Comparison of ENCODE assay signal across 1 cellular context in genomic region chr7:151095123-151095797, GRCh38.
TF ChIP-seq lines count a peak whose summit lies in the region.

No MANE protein-coding gene starts in this region.

TF ChIP-seq in GM12878, 131 proteins besides CTCF, POLR2A, EP300 and RAD21:
- TF ChIP-seq KLF5 (IDR thresholded peaks at IDR 0.05; ENCODE audit: partially characterized antibody) = no peak
- no peak for TF ChIP-seq EZH2 (IDR thresholded peaks at IDR 0.05; ENCODE audit: borderline replicate concordance, control insufficient read depth, low read depth, low read length)
- TF ChIP-seq KDM1A (IDR thresholded peaks at IDR 0.05; ENCODE audit: borderline replicate concordance) = no peak
- TF ChIP-seq, protein P1, sequence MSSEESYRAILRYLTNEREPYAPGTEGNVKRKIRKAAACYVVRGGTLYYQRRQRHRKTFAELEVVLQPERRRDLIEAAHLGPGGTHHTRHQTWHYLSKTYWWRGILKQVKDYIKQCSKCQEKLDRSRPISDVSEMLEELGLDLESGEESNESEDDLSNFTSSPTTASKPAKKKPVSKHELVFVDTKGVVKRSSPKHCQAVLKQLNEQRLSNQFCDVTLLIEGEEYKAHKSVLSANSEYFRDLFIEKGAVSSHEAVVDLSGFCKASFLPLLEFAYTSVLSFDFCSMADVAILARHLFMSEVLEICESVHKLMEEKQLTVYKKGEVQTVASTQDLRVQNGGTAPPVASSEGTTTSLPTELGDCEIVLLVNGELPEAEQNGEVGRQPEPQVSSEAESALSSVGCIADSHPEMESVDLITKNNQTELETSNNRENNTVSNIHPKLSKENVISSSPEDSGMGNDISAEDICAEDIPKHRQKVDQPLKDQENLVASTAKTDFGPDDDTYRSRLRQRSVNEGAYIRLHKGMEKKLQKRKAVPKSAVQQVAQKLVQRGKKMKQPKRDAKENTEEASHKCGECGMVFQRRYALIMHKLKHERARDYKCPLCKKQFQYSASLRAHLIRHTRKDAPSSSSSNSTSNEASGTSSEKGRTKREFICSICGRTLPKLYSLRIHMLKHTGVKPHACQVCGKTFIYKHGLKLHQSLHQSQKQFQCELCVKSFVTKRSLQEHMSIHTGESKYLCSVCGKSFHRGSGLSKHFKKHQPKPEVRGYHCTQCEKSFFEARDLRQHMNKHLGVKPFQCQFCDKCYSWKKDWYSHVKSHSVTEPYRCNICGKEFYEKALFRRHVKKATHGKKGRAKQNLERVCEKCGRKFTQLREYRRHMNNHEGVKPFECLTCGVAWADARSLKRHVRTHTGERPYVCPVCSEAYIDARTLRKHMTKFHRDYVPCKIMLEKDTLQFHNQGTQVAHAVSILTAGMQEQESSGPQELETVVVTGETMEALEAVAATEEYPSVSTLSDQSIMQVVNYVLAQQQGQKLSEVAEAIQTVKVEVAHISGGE (CRISPR knock-in tag; IDR thresholded peaks at IDR 0.05) = no peak
- TF ChIP-seq MXI1 (IDR thresholded peaks at IDR 0.05; ENCODE audit: low read depth, low read length) = no peak
- TF ChIP-seq SMC3 (IDR thresholded peaks at IDR 0.05; ENCODE audit: borderline replicate concordance, low read length) = no peak
- TF ChIP-seq NFYA (IDR thresholded peaks at IDR 0.05; ENCODE audit: borderline replicate concordance, low read depth, low read length) = no peak
- TF ChIP-seq RELA (IDR thresholded peaks at IDR 0.05; ENCODE audit: borderline replicate concordance, partially characterized antibody) = no peak
- TF ChIP-seq YY1 (IDR thresholded peaks at IDR 0.05; ENCODE audit: low read depth, low read length) = no peak
- TF ChIP-seq BHLHE40 (IDR thresholded peaks at IDR 0.05; ENCODE audit: borderline replicate concordance in 1 of 2, low read depth in 2 of 2, low read length in 1 of 2) = no peak
- TF ChIP-seq BMI1 (IDR thresholded peaks at IDR 0.05; ENCODE audit: borderline replicate concordance) = no peak
- TF ChIP-seq SMAD5 (IDR thresholded peaks at IDR 0.05; ENCODE audit: low read depth) = no peak
